In genomic region chr17:77095461-77095860, GRCh38 we compare ENCODE assay signal across 24 cellular contexts. TPM values are rescaled to one million over a fixed set of nuclear protein-coding genes. Genes with fewer than 3 reads are reported as not detected.
DNase-seq lines count a peak whose midpoint lies in the region; ATAC-seq, FAIRE-seq and TF ChIP-seq lines count a peak whose summit lies in the region.
"Had no signal": no experiment of that assay in that cellular context is flagged by ENCODE, and none has a peak within 500 bp of the region (broad histone marks: within the 10 kb centered on the region; RNA-seq: fewer than 3 reads in every experiment).

No MANE protein-coding gene starts in this region.

- H3K56ac ChIP-seq in mesendoderm (ENCODE audit: low read length): no peak overlapping the region

- peak overlapping the region; percentile 17 for H3K27ac Mint-ChIP-seq in activated CD4-positive, alpha-beta T cell treated with anti-CD3 and anti-CD28 coated beads, Interleukin-2, amount 10 ng/mL, durations not matched to agents 7 days and 5 days
- H3K27ac Mint-ChIP-seq in activated CD4-positive, alpha-beta T cell treated with anti-CD3 and anti-CD28 coated beads, Interleukin-2, amount 10 ng/mL, durations not matched to agents 24 days and 14 days: no peak overlapping the region
- H3K27ac Mint-ChIP-seq in CD8-positive, alpha-beta memory T cell: peak overlapping the region in 6 of 8 donors; percentile 29 to 63 (median 40)
- H3K27ac Mint-ChIP-seq in stimulated activated effector memory CD8-positive, alpha-beta T cell treated with anti-CD3 and anti-CD28 coated beads, Interleukin-12 subunit alpha, Interleukin-12 subunit beta, amount 100 ng/mL, for 72 hours: peak overlapping the region; percentile 70
- H3K27ac Mint-ChIP-seq: IgD-negative memory B cell had no signal

- no peak overlapping the region for H2AK5ac ChIP-seq in mesendoderm (ENCODE audit: low read length)

- DNase-seq in activated CD4-positive, alpha-beta T cell treated with anti-CD3 and anti-CD28 coated beads, Interleukin-2, amount 10 ng/mL, durations not matched to agents 7 days and 5 days: no peak
- DNase-seq in activated CD4-positive, alpha-beta T cell treated with anti-CD3 and anti-CD28 coated beads, Interleukin-2, amount 10 ng/mL, durations not matched to agents 24 days and 14 days: no peak
- no peak for DNase-seq in CD8-positive, alpha-beta memory T cell
- no peak for DNase-seq in K562 (ENCODE audit: extremely low read depth in 1 of 4, low spot score in 3 of 4)
- DNase-seq in stimulated activated effector memory CD8-positive, alpha-beta T cell treated with anti-CD3 and anti-CD28 coated beads, Interleukin-12 subunit alpha, Interleukin-12 subunit beta, amount 100 ng/mL, for 72 hours (ENCODE audit: low spot score in 2 of 2): no peak
- DNase-seq in lower leg skin (ENCODE audit: low spot score in 2 of 2): no peak
- DNase-seq in mesendoderm: no peak
- DNase-seq in mesenteric fat pad (ENCODE audit: low spot score): no peak
- DNase-seq: activated naive CD4-positive, alpha-beta T cell treated with Interleukin-2 at 50 U/mL for 16 hours; central memory CD4-positive, alpha-beta T cell; dermis blood vessel endothelial cell; DMS153; naive B cell; NCI-H2081; NCI-H446; nucleus accumbens; SJCRH30; stimulated activated CD4-positive, alpha-beta T cell treated with anti-CD3 and anti-CD28 coated beads, Interleukin-2, amount 100 ng/mL, for 24 hours had no signal

- no peak overlapping the region for H3K23ac ChIP-seq in mesendoderm (ENCODE audit: low read length)

- no peak overlapping the region for H3K4me3 Mint-ChIP-seq in activated CD4-positive, alpha-beta T cell treated with anti-CD3 and anti-CD28 coated beads, Interleukin-2, amount 10 ng/mL, durations not matched to agents 7 days and 5 days
- no peak overlapping the region for H3K4me3 Mint-ChIP-seq in activated CD4-positive, alpha-beta T cell treated with anti-CD3 and anti-CD28 coated beads, Interleukin-2, amount 10 ng/mL, durations not matched to agents 24 days and 14 days
- H3K4me3 Mint-ChIP-seq in CD8-positive, alpha-beta memory T cell: no peak overlapping the region
- no peak overlapping the region for H3K4me3 Mint-ChIP-seq in stimulated activated effector memory CD8-positive, alpha-beta T cell treated with anti-CD3 and anti-CD28 coated beads, Interleukin-12 subunit alpha, Interleukin-12 subunit beta, amount 100 ng/mL, for 72 hours
- H3K4me3 Mint-ChIP-seq: IgD-negative memory B cell had no signal

- peaks cover 49% of the 10 kb centered on the region for H3K4me1 Mint-ChIP-seq in activated CD4-positive, alpha-beta T cell treated with anti-CD3 and anti-CD28 coated beads, Interleukin-2, amount 10 ng/mL, durations not matched to agents 7 days and 5 days
- peaks cover 33% of the 10 kb centered on the region for H3K4me1 Mint-ChIP-seq in activated CD4-positive, alpha-beta T cell treated with anti-CD3 and anti-CD28 coated beads, Interleukin-2, amount 10 ng/mL, durations not matched to agents 24 days and 14 days
- peaks cover 33 to 48% (median 45%) of the 10 kb centered on the region in 3 donors for H3K4me1 Mint-ChIP-seq in CD8-positive, alpha-beta memory T cell
- peaks cover 32% of the 10 kb centered on the region for H3K4me1 Mint-ChIP-seq in stimulated activated effector memory CD8-positive, alpha-beta T cell treated with anti-CD3 and anti-CD28 coated beads, Interleukin-12 subunit alpha, Interleukin-12 subunit beta, amount 100 ng/mL, for 72 hours

- H2BK120ac ChIP-seq in mesendoderm (ENCODE audit: low read depth, low read length): no peak overlapping the region

- no peak overlapping the region for H2BK5ac ChIP-seq in mesendoderm (ENCODE audit: low read length)

- no peak overlapping the region for H3K4me3 ChIP-seq in CD8-positive, alpha-beta memory T cell (ENCODE audit: low read length)
- H3K4me3 ChIP-seq in K562: no peak overlapping the region
- no peak overlapping the region for H3K4me3 ChIP-seq in lower leg skin (ENCODE audit: low read depth, poor library complexity, severe bottlenecking)
- H3K4me3 ChIP-seq in mesendoderm (ENCODE audit: low read length): no peak overlapping the region
- H3K4me3 ChIP-seq: ascending aorta, SJCRH30, smooth muscle cell had no signal

- no peaks in the 10 kb centered on the region for H3K9me3 ChIP-seq in CD8-positive, alpha-beta memory T cell (ENCODE audit: low read length)
- no peaks in the 10 kb centered on the region for H3K9me3 ChIP-seq in K562 (replicated peaks; ENCODE audit: control insufficient read depth, insufficient read depth, low read depth, low read length)
- H3K9me3 ChIP-seq: ascending aorta, SJCRH30, thoracic aorta had no signal

- no peak for ATAC-seq in K562
- no peak for ATAC-seq in stimulated activated effector memory CD8-positive, alpha-beta T cell treated with anti-CD3 and anti-CD28 coated beads, Interleukin-12 subunit alpha, Interleukin-12 subunit beta, amount 100 ng/mL, for 72 hours
- ATAC-seq: activated CD4-positive, CD25-positive, alpha-beta regulatory T cell treated with anti-CD3 and anti-CD28 coated beads, Interleukin-2, amount 50 U/mL, for 24 hours had no signal

- 98% methylated on average over 7 of the region's 7 CpGs for WGBS in K562 (ENCODE audit: insufficient coverage, low coverage, missing lambda C conversion rate)
- WGBS in lower leg skin, 2 donors: 92 to 95% methylated on average over 7 of the region's 7 CpGs
- no CpG with 5 or more reads among the region's 7 CpGs for WGBS in mesendoderm (ENCODE audit: extremely low coverage, insufficient coverage, low lambda C conversion rate)

- peaks cover 35% of the 10 kb centered on the region for H3K36me3 ChIP-seq in CD8-positive, alpha-beta memory T cell (ENCODE audit: insufficient read depth, low read length)
- H3K36me3 ChIP-seq in K562 (ENCODE audit: control insufficient read depth, insufficient read depth, low read length): peaks cover 87% of the 10 kb centered on the region
- peaks cover 17% of the 10 kb centered on the region for H3K36me3 ChIP-seq in mesendoderm (ENCODE audit: control insufficient read depth, insufficient read depth, low read length)

- H2BK15ac ChIP-seq in mesendoderm (replicated peaks; ENCODE audit: low read depth): no peak overlapping the region

- TF ChIP-seq POLR2A in K562 (conservative IDR thresholded peaks at IDR 0.05): no peak
- TF ChIP-seq POLR2A in lower leg skin (IDR thresholded peaks at IDR 0.05): no peak

- no peak overlapping the region for H3K27ac ChIP-seq in CD8-positive, alpha-beta memory T cell (ENCODE audit: low read depth, low read length)
- H3K27ac ChIP-seq in K562 (ENCODE audit: extremely low read depth, low read depth, low read length) (no peak overlapping the region), mesendoderm (ENCODE audit: low read depth, low read length) (no peak overlapping the region)
- H3K27ac ChIP-seq: 22Rv1, SJCRH30 had no signal

- CTCF ChIA-PET in activated CD4-positive, alpha-beta T cell treated with anti-CD3 and anti-CD28 coated beads, Interleukin-2, amount 10 ng/mL, durations not matched to agents 7 days and 5 days (lab: Charles Lee): interaction anchor here (0.6 to 1.0 kb wide), 2 partner anchors 9 to 116 kb away, joined by 3 to 5 read pairs; no protein-coding TSS in a partner anchor
- CTCF ChIA-PET in CD8-positive, alpha-beta memory T cell (lab: Charles Lee): no interaction called here
- CTCF ChIA-PET in K562 (lab: Yijun Ruan, JAX; ENCODE audit: low intra/inter-chr PET ratio): interaction anchor here (1.9 to 2.0 kb wide), 2 partner anchors 119 to 151 kb away, joined by 6 to 12 read pairs; no protein-coding TSS in a partner anchor

- intact Hi-C loops in activated CD4-positive, alpha-beta T cell treated with anti-CD3 and anti-CD28 coated beads, Interleukin-2, amount 10 ng/mL, durations not matched to agents 24 days and 14 days (cut with micrococcal nuclease): no loop called here
- intact Hi-C loops in K562 (cut with micrococcal nuclease): no loop called here
- intact Hi-C loops in lower leg skin (cut with DNase I; ENCODE audit: low total_unique reads): no loop called here

- H4K8ac ChIP-seq in mesendoderm (ENCODE audit: low read depth, low read length): no peak overlapping the region

- H3K79me2 ChIP-seq in K562 (ENCODE audit: control insufficient read depth, insufficient read depth, low read length) (peaks cover 19% of the 10 kb centered on the region), mesendoderm (ENCODE audit: control insufficient read depth, insufficient read depth, low read length) (peaks cover 15% of the 10 kb centered on the region)

- in situ Hi-C loops in K562 (cut with MboI): no loop called here

- no peaks in the 10 kb centered on the region for H4K20me1 ChIP-seq in K562 (replicated peaks; ENCODE audit: control insufficient read depth, insufficient read depth, low read length)

- peaks cover 14% of the 10 kb centered on the region for H3K4me1 ChIP-seq in CD8-positive, alpha-beta memory T cell (ENCODE audit: insufficient read depth, low read length)
- H3K4me1 ChIP-seq in K562 (replicated peaks in 1 of 2; ENCODE audit: control insufficient read depth in 2 of 2, insufficient read depth in 2 of 2, low read length in 2 of 2) (peaks cover 0 to 2% of the 10 kb centered on the region in 2 experiments; a peak in 3 of 5 replicates), mesendoderm (ENCODE audit: control insufficient read depth, low read depth, low read length) (no peaks in the 10 kb centered on the region)
- H3K4me1 ChIP-seq: SJCRH30 had no signal

- no peak overlapping the region for H2AFZ ChIP-seq in K562 (ENCODE audit: low read depth, low read length)

- TF ChIP-seq CTCF in K562 (IDR thresholded peaks at IDR 0.05 in 2 of 3, conservative IDR thresholded peaks at IDR 0.05 in 1 of 3; ENCODE audit: insufficient read depth in 2 of 3, low read depth in 1 of 3, low read length in 3 of 3) (no peak), lower leg skin (IDR thresholded peaks at IDR 0.05) (no peak)

- POLR2A ChIA-PET in activated CD4-positive, alpha-beta T cell treated with anti-CD3 and anti-CD28 coated beads, Interleukin-2, amount 10 ng/mL, durations not matched to agents 7 days and 5 days (lab: Charles Lee): interaction anchor here (0.6 kb wide), 1 partner anchor 152 kb away, joined by 6 read pairs; no protein-coding TSS in a partner anchor
- POLR2A ChIA-PET in CD8-positive, alpha-beta memory T cell (lab: Charles Lee): interaction anchor here (1.3 kb wide), 1 partner anchor 44 kb away, joined by 4 read pairs; no protein-coding TSS in a partner anchor
- POLR2A ChIA-PET in K562 (lab: Yijun Ruan, JAX): interaction anchor here (0.6 to 0.8 kb wide), 2 partner anchors 17 to 227 kb away, joined by 4 to 6 read pairs; no protein-coding TSS in a partner anchor

- TF ChIP-seq RAD21 in K562 (CRISPR knock-in tag; conservative IDR thresholded peaks at IDR 0.05 in 1 of 2, IDR thresholded peaks at IDR 0.05 in 1 of 2): no peak

- no peaks in the 10 kb centered on the region for H3K9me1 ChIP-seq in K562 (ENCODE audit: control insufficient read depth, insufficient read depth, low read length)

- FAIRE-seq in K562 (lab: Jason Lieb, UNC): no peak

- peaks cover 10% of the 10 kb centered on the region for H3K79me1 ChIP-seq in mesendoderm (ENCODE audit: low read length)

- H3K27me3 ChIP-seq in CD8-positive, alpha-beta memory T cell (ENCODE audit: insufficient read depth, low read length, poor library complexity, severe bottlenecking): no peaks in the 10 kb centered on the region
- no peaks in the 10 kb centered on the region for H3K27me3 ChIP-seq in K562 (ENCODE audit: control insufficient read depth in 2 of 2, insufficient read depth in 2 of 2, low read length in 2 of 2)
- no peaks in the 10 kb centered on the region for H3K27me3 ChIP-seq in mesendoderm (ENCODE audit: insufficient read depth, low read length, poor library complexity)
- H3K27me3 ChIP-seq: ascending aorta, SJCRH30 had no signal

- H3K9ac ChIP-seq in K562 (ENCODE audit: insufficient read depth in 1 of 2, low read depth in 2 of 2, low read length in 2 of 2) (no peak overlapping the region), mesendoderm (ENCODE audit: low read length) (no peak overlapping the region)

- no peaks in the 10 kb centered on the region for H3K9me3 Mint-ChIP-seq in activated CD4-positive, alpha-beta T cell treated with anti-CD3 and anti-CD28 coated beads, Interleukin-2, amount 10 ng/mL, durations not matched to agents 7 days and 5 days
- no peaks in the 10 kb centered on the region for H3K9me3 Mint-ChIP-seq in activated CD4-positive, alpha-beta T cell treated with anti-CD3 and anti-CD28 coated beads, Interleukin-2, amount 10 ng/mL, durations not matched to agents 24 days and 14 days
- no peaks in the 10 kb centered on the region for H3K9me3 Mint-ChIP-seq in CD8-positive, alpha-beta memory T cell
- no peaks in the 10 kb centered on the region for H3K9me3 Mint-ChIP-seq in stimulated activated effector memory CD8-positive, alpha-beta T cell treated with anti-CD3 and anti-CD28 coated beads, Interleukin-12 subunit alpha, Interleukin-12 subunit beta, amount 100 ng/mL, for 72 hours
- H3K9me3 Mint-ChIP-seq: IgD-negative memory B cell, naive B cell had no signal

- H4K5ac ChIP-seq in mesendoderm (ENCODE audit: low read length): no peak overlapping the region

- H3K18ac ChIP-seq in mesendoderm (ENCODE audit: low read length): no peak overlapping the region

- no peak for TF ChIP-seq EP300 in K562 (IDR thresholded peaks at IDR 0.05; ENCODE audit: low read length)

- H3K27me3 Mint-ChIP-seq in activated CD4-positive, alpha-beta T cell treated with anti-CD3 and anti-CD28 coated beads, Interleukin-2, amount 10 ng/mL, durations not matched to agents 7 days and 5 days: no peaks in the 10 kb centered on the region
- no peaks in the 10 kb centered on the region for H3K27me3 Mint-ChIP-seq in activated CD4-positive, alpha-beta T cell treated with anti-CD3 and anti-CD28 coated beads, Interleukin-2, amount 10 ng/mL, durations not matched to agents 24 days and 14 days
- H3K27me3 Mint-ChIP-seq in CD8-positive, alpha-beta memory T cell: no peaks in the 10 kb centered on the region
- H3K27me3 Mint-ChIP-seq: IgD-negative memory B cell, naive B cell had no signal

- H3K4me2 ChIP-seq in K562 (ENCODE audit: insufficient read depth, low read length) (no peak overlapping the region), mesendoderm (ENCODE audit: low read length) (no peak overlapping the region)
- H3K4me2 ChIP-seq: smooth muscle cell had no signal

- H3K36me3 Mint-ChIP-seq in activated CD4-positive, alpha-beta T cell treated with anti-CD3 and anti-CD28 coated beads, Interleukin-2, amount 10 ng/mL, durations not matched to agents 7 days and 5 days (ENCODE audit: low read depth): peaks cover 54% of the 10 kb centered on the region
- H3K36me3 Mint-ChIP-seq in activated CD4-positive, alpha-beta T cell treated with anti-CD3 and anti-CD28 coated beads, Interleukin-2, amount 10 ng/mL, durations not matched to agents 24 days and 14 days (ENCODE audit: low read depth): peaks cover 70% of the 10 kb centered on the region
- H3K36me3 Mint-ChIP-seq in CD8-positive, alpha-beta memory T cell: peaks cover 18 to 71% (median 25%) of the 10 kb centered on the region in 3 donors
- H3K36me3 Mint-ChIP-seq in stimulated activated effector memory CD8-positive, alpha-beta T cell treated with anti-CD3 and anti-CD28 coated beads, Interleukin-12 subunit alpha, Interleukin-12 subunit beta, amount 100 ng/mL, for 72 hours: peaks cover 95% of the 10 kb centered on the region

- no peak overlapping the region for H3K4ac ChIP-seq in mesendoderm (ENCODE audit: low read depth, low read length)

- no TSS peak for BruUV-seq in K562 (replicated peaks; lab: Mats Ljungman, UMichigan)

RNA-seq across cellular contexts. Expression of gene SEC14L1, which starts 45.3 kb away (rescaled TPM):
- total RNA-seq in activated CD4-positive, alpha-beta T cell treated with anti-CD3 and anti-CD28 coated beads, Interleukin-2, amount 10 ng/mL, durations not matched to agents 7 days and 5 days: 10 to 100 TPM; 56.6 to 57.4 TPM
- total RNA-seq in activated CD4-positive, alpha-beta T cell treated with anti-CD3 and anti-CD28 coated beads, Interleukin-2, amount 10 ng/mL, durations not matched to agents 24 days and 14 days: 71.4 and 73.1 TPM in 2 replicates
- 10 to 100 TPM; 73.3 to 75.6 TPM for total RNA-seq in CD8-positive, alpha-beta memory T cell
- polyA plus RNA-seq in CD8-positive, alpha-beta memory T cell: 9.5 TPM
- 109 and 129 TPM in 2 replicates for total RNA-seq in K562 (2011; cell fraction: chromatin; rRNA removed; ENCODE audit: low replicate concordance)
- total RNA-seq in K562 (2011; cell fraction: nucleolus; rRNA removed): 35.9 and 51.7 TPM in 2 replicates
- 51.8 and 54.6 TPM in 2 replicates for total RNA-seq in K562 (2011; cell fraction: nucleoplasm; rRNA removed)
- total RNA-seq in K562 (2014; rRNA removed) (10.9 and 14.8 TPM in 2 replicates), K562 (2014; rRNA removed; fragmentation: Illumina TruSeq; extraction: Trizol) (14.0 and 14.5 TPM in 2 replicates), K562 (2015; rRNA removed; fragmentation: Illumina TruSeq; extraction: Trizol) (14.8 and 15.2 TPM in 2 replicates), K562 (2021) (38.4 and 39.7 TPM in 2 replicates), lower leg skin (10 to 100 TPM; 19.1 to 59.5 (median 46.3) TPM), mesenteric fat pad (192 TPM)
- polyA plus RNA-seq in K562 (2011; rRNA removed) (20.6 and 33.1 TPM in 2 replicates), K562 (2014; fragmentation: Illumina TruSeq; extraction: Trizol) (27.0 and 27.6 TPM in 2 replicates), K562 (2014; fragmentation: Nextera tagmentation; extraction: Ambion mirVana) (1 to 10 TPM; 3.1 to 4.1 TPM), K562 (2014; rRNA removed) (16.3 and 16.7 TPM in 2 replicates)
- 15.2 and 43.7 TPM in 2 replicates for polyA plus RNA-seq in K562 (2011; cell fraction: cytosol; rRNA removed)
- 28.8 and 53.9 TPM in 2 replicates for polyA plus RNA-seq in K562 (2011; cell fraction: nucleus; rRNA removed)
- polyA plus RNA-seq in K562 (2012): 25.9 and 29.6 TPM in 2 replicates
- polyA minus RNA-seq in K562 (2011; rRNA and poly(A)+ RNA removed): 37.5 and 51.6 TPM in 2 replicates
- polyA minus RNA-seq in K562 (2011; cell fraction: cytosol; rRNA and poly(A)+ RNA removed): 29.5 and 45.5 TPM in 2 replicates
- 18.3 and 26.1 TPM in 2 replicates for polyA minus RNA-seq in K562 (2011; cell fraction: nucleus; rRNA and poly(A)+ RNA removed)
- 29.1 TPM for polyA plus RNA-seq in mesendoderm (2013, experiment 1 of 2)
- 31.2 TPM for polyA plus RNA-seq in mesendoderm (2013, experiment 2 of 2)
